In the genomic region with DNA sequence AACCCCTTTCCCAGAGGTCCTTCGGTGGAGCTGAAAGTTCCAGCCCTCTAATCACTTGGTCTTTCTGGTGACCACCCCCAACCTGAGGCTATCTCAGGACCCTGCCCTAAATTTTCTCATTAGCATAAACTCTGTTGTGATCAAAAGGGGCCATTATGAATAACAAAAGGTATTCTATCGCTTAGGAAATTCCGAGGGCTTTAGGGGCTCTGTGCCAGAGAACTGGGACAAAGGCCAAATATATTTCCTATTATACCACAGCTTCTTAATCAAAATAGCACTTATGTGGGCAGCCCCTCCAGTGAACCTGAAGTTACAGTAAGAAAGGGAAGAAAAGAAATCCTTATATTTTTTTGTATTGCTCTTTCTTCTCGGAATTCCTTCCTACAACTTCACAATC, we compare ENCODE assay signal across 16 cellular contexts.
DNase-seq lines count a peak whose midpoint lies in the region; ATAC-seq, FAIRE-seq and TF ChIP-seq lines count a peak whose summit lies in the region.
"Had no signal": no experiment of that assay in that cellular context is flagged by ENCODE, and none has a peak within 500 bp of the region (broad histone marks: within the 10 kb centered on the region; RNA-seq: fewer than 3 reads in every experiment).

No MANE protein-coding gene starts in this region.

- 16% methylated on average over 4 of the region's 4 CpGs for WGBS in HUES64

- H3K9ac ChIP-seq in HUES64 (ENCODE audit: low read depth, low read length) (no peak overlapping the region; the same call in 1 of the 2 replicates), endothelial cell of umbilical vein (replicated peaks; ENCODE audit: extremely low read depth, insufficient read depth, low read length) (no peak overlapping the region)

- TF ChIP-seq CTCF in GM23338 (conservative IDR thresholded peaks at IDR 0.05; ENCODE audit: low read depth in 2 of 2) (no peak), endothelial cell of umbilical vein (IDR thresholded peaks at IDR 0.05; ENCODE audit: extremely low read depth in 1 of 2, insufficient read depth in 1 of 2, low read depth in 1 of 2, low read length in 2 of 2) (no peak), retinal pigment epithelial cell (conservative IDR thresholded peaks at IDR 0.05; ENCODE audit: low read depth, low read length) (no peak)

- no peak overlapping the region for H2AFZ ChIP-seq in GM23338
- H2AFZ ChIP-seq in endothelial cell of umbilical vein (ENCODE audit: low read depth, low read length) = no peak overlapping the region

- intact Hi-C loops in endothelial cell of umbilical vein (cut with micrococcal nuclease) = no loop called here

- CTCF ChIA-PET in endothelial cell of umbilical vein (lab: Charles Lee) = no interaction called here

- H3K27me3 ChIP-seq in GM23338 (ENCODE audit: insufficient read depth) (no peaks in the 10 kb centered on the region), HUES64 (ENCODE audit: insufficient read depth, low read length) (no peaks in the 10 kb centered on the region), endothelial cell of umbilical vein (ENCODE audit: control insufficient read depth in 2 of 2, insufficient read depth in 2 of 2, low read length in 2 of 2) (no peaks in the 10 kb centered on the region)
- H3K27me3 ChIP-seq: BE2C had no signal

- H3K27me3 Mint-ChIP-seq in GM23338 (ENCODE audit: insufficient read depth, low read depth, poor library complexity) = no peaks in the 10 kb centered on the region
- H3K27me3 Mint-ChIP-seq: CD4-positive, alpha-beta T cell had no signal

- BruUV-seq in endothelial cell of umbilical vein (replicated peaks; lab: Mats Ljungman, UMichigan) = no TSS peak

- H3K9me3 ChIP-seq in HUES64 (ENCODE audit: insufficient read depth, low read depth, low read length) (no peaks in the 10 kb centered on the region), endothelial cell of umbilical vein (replicated peaks; ENCODE audit: control insufficient read depth, insufficient read depth, low read length) (no peaks in the 10 kb centered on the region)
- H3K9me3 ChIP-seq: BE2C had no signal

- POLR2A ChIA-PET in endothelial cell of umbilical vein (lab: Charles Lee) = no interaction called here

- H3K79me2 ChIP-seq in GM23338 (replicated peaks; ENCODE audit: insufficient read depth) = no peaks in the 10 kb centered on the region
- H3K79me2 ChIP-seq in endothelial cell of umbilical vein (ENCODE audit: control insufficient read depth, insufficient read depth, low read length) = no peaks in the 10 kb centered on the region

- no peaks in the 10 kb centered on the region for H3K9me1 ChIP-seq in endothelial cell of umbilical vein (replicated peaks; ENCODE audit: control insufficient read depth, extremely low read depth, insufficient read depth, low read length)

- H3K36me3 Mint-ChIP-seq in GM23338 (ENCODE audit: low read depth) = no peaks in the 10 kb centered on the region

- H3K4me1 Mint-ChIP-seq in GM23338 = peaks cover 47% of the 10 kb centered on the region

- peaks cover 39% of the 10 kb centered on the region for H3K4me1 ChIP-seq in GM23338 (ENCODE audit: insufficient read depth)
- H3K4me1 ChIP-seq in HUES64 (ENCODE audit: insufficient read depth, low read length) = peaks cover 50% of the 10 kb centered on the region
- no peaks in the 10 kb centered on the region for H3K4me1 ChIP-seq in endothelial cell of umbilical vein (ENCODE audit: control insufficient read depth, extremely low read depth, insufficient read depth, low read length)
- H3K4me1 ChIP-seq: BE2C had no signal

- peak; percentile 82 for ATAC-seq in GM23338
- ATAC-seq in HG03432 (IDR thresholded peaks at IDR 0.05; ENCODE audit: unreplicated experiment) = no peak
- ATAC-seq: Panc1 had no signal

- H3K4me3 Mint-ChIP-seq in GM23338 = no peak overlapping the region
- H3K4me3 Mint-ChIP-seq: CD4-positive, alpha-beta T cell had no signal

- peak overlapping the region; percentile 3; the same call in 1 of the 2 replicates for H3K27ac ChIP-seq in GM23338 (ENCODE audit: low read depth)
- H3K27ac ChIP-seq in HUES64 (ENCODE audit: low read depth, low read length) = peak overlapping the region; percentile 65; the same call in 1 of the 2 replicates
- H3K27ac ChIP-seq in endothelial cell of umbilical vein (ENCODE audit: insufficient read depth, low read depth, low read length) = no peak overlapping the region

- FAIRE-seq in endothelial cell of umbilical vein (lab: Jason Lieb, UNC) = no peak

- peak overlapping the region; percentile 23 for H3K4me2 ChIP-seq in GM23338
- no peak overlapping the region for H3K4me2 ChIP-seq in endothelial cell of umbilical vein (ENCODE audit: insufficient read depth, low read length)

- H3K9me3 Mint-ChIP-seq in GM23338 = no peaks in the 10 kb centered on the region
- H3K9me3 Mint-ChIP-seq: CD4-positive, alpha-beta T cell had no signal

- H3K27ac Mint-ChIP-seq in GM23338 = peak overlapping the region; percentile 81
- H3K27ac Mint-ChIP-seq: CD4-positive, alpha-beta T cell had no signal

- H3K36me3 ChIP-seq in GM23338 (ENCODE audit: insufficient read depth) (no peaks in the 10 kb centered on the region), HUES64 (ENCODE audit: insufficient read depth, low read length) (no peaks in the 10 kb centered on the region), endothelial cell of umbilical vein (ENCODE audit: control insufficient read depth in 2 of 2, extremely low read depth in 1 of 2, insufficient read depth in 2 of 2, low read length in 2 of 2) (no peaks in the 10 kb centered on the region)
- H3K36me3 ChIP-seq: BE2C had no signal

- TF ChIP-seq POLR2A in endothelial cell of umbilical vein (IDR thresholded peaks at IDR 0.05; ENCODE audit: low read depth, low read length) = no peak

- no peak overlapping the region for H3K4me3 ChIP-seq in GM23338
- peak overlapping the region; percentile 17 for H3K4me3 ChIP-seq in HUES64 (ENCODE audit: low read length)
- no peak overlapping the region for H3K4me3 ChIP-seq in endothelial cell of umbilical vein (replicated peaks in 1 of 3; ENCODE audit: insufficient read depth in 1 of 3, low read depth in 1 of 3, low read length in 3 of 3)
- no peak overlapping the region for H3K4me3 ChIP-seq in retinal pigment epithelial cell (ENCODE audit: low read length)

- no peaks in the 10 kb centered on the region for H3K9me2 ChIP-seq in GM23338 (ENCODE audit: insufficient read depth)

- H4K20me1 ChIP-seq in GM23338 (replicated peaks; ENCODE audit: insufficient read depth) (no peaks in the 10 kb centered on the region), endothelial cell of umbilical vein (replicated peaks; ENCODE audit: control insufficient read depth, extremely low read depth, insufficient read depth, low read length) (no peaks in the 10 kb centered on the region)

- DNase-seq in GM23338 (ENCODE audit: low spot score) (peak; percentile 68), endothelial cell of umbilical vein (ENCODE audit: low read depth, low spot score) (peak; percentile 30), retinal pigment epithelial cell (ENCODE audit: low read depth) (peak; percentile 71), AG08396 (ENCODE audit: low spot score) (no peak), NOMO-1 treated with dmso at 0.1 percent for 144 hours (lab: John Stamatoyannopoulos, UW; ENCODE audit: unreplicated experiment) (no peak)
- DNase-seq: BE2C; CD4-positive, alpha-beta T cell; IMR-90; NCI-H1436; NCI-H2029; NCI-H2171; NCI-H446; SW 1271 had no signal

- dilution Hi-C loops in endothelial cell of umbilical vein (cut with MboI; ENCODE audit: extremely low pct_ligation_motif_present, low sequenced_read_pairs) = no loop called here

- H3F3A ChIP-seq in GM23338 (replicated peaks; ENCODE audit: low read depth) = no peaks in the 10 kb centered on the region

TF ChIP-seq in GM23338, 12 proteins besides CTCF, POLR2A, EP300 and RAD21:
- TF ChIP-seq NANOG (IDR thresholded peaks at IDR 0.05; ENCODE audit: borderline replicate concordance) (peak; percentile 54; the same call in 1 of the 2 replicates), ZNF114 (CRISPR knock-in tag; IDR thresholded peaks at IDR 0.05) (no peak)

TF ChIP-seq in endothelial cell of umbilical vein, 7 proteins besides CTCF, POLR2A, EP300 and RAD21:
- no peak for TF ChIP-seq EZH2 (IDR thresholded peaks at IDR 0.05; ENCODE audit: borderline replicate concordance, low read depth, low read length, severe bottlenecking)
- TF ChIP-seq GATA2 (IDR thresholded peaks at IDR 0.05; ENCODE audit: insufficient read depth, insufficient read length, low read depth, low read length) = no peak
- TF ChIP-seq JUN (IDR thresholded peaks at IDR 0.05; ENCODE audit: borderline replicate concordance, insufficient read depth, insufficient read length, low read depth) = no peak
- TF ChIP-seq POLR2AphosphoS5 (IDR thresholded peaks at IDR 0.05; ENCODE audit: insufficient read depth, low read depth, low read length) = no peak
- no peak for TF ChIP-seq MAX (IDR thresholded peaks at IDR 0.05; ENCODE audit: insufficient read depth, insufficient read length)
- TF ChIP-seq FOS (IDR thresholded peaks at IDR 0.05; ENCODE audit: borderline replicate concordance, insufficient read depth, low read length) = no peak
- TF ChIP-seq MYC (IDR thresholded peaks at IDR 0.05; ENCODE audit: low read depth, low read length) = no peak

Comparison
In these comparisons a context has a peak if more than half of its experiments do, and no peak if none do; other contexts are left out.
1. DNase-seq: peak in GM23338 (single experiment), endothelial cell of umbilical vein (single experiment) and retinal pigment epithelial cell (single experiment); none in AG08396 (single experiment) and NOMO-1 treated with dmso at 0.1 percent for 144 hours (single experiment).